ENCODE assay signal across 15 cellular contexts in the genomic region with DNA sequence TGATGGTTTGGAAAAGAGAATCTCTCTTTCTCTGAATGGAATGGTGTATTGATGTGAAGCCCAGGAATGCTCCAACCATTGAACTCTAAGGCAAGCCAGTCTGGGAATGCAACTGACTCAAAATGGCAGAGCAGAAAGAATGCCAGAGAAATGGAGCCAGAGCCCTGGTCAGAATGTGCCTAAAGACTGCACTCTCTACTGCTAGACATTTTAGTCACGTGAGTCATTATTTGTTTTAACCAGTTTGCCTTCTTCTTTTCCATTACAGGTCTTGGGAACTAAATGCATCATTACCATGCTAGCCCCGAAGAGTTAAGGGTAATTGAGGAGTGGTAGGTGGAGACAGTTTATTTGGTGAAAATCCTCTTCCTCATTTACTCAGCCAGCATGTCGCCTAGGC.
A peak's percentile ranks its signal among the peaks of the same experiment; 100 is the strongest.
DNase-seq lines count a peak whose midpoint lies in the region; ATAC-seq and TF ChIP-seq lines count a peak whose summit lies in the region.
"Had no signal": no experiment of that assay in that cellular context is flagged by ENCODE, and none has a peak within 500 bp of the region (broad histone marks: within the 10 kb centered on the region; RNA-seq: fewer than 3 reads in every experiment).

No MANE protein-coding gene starts in this region.

- no peak overlapping the region for H3K27ac Mint-ChIP-seq in endothelial cell (ENCODE audit: unreplicated experiment)
- no peak overlapping the region for H3K27ac Mint-ChIP-seq in activated CD8-positive, alpha-beta T cell treated with anti-CD3 and anti-CD28 coated beads, Interleukin-2, amount 10 ng/mL, durations not matched to agents 7 days and 5 days
- H3K27ac Mint-ChIP-seq: CD8-positive, alpha-beta memory T cell; HFFc6 had no signal

- no peak overlapping the region for H3K4me3 ChIP-seq in epithelial cell of esophagus (ENCODE audit: low read length)
- H3K4me3 ChIP-seq: BLaER1 had no signal

- no peak for ATAC-seq in stimulated activated naive CD8-positive, alpha-beta T cell treated with anti-CD3 and anti-CD28 coated beads, Interleukin-15, Interleukin-2, amounts not matched to agents 100 U/mL and 50 U/mL, for 24 hours
- ATAC-seq in activated CD8-positive, alpha-beta T cell treated with anti-CD3 and anti-CD28 coated beads, Interleukin-2, amount 10 ng/mL, durations not matched to agents 7 days and 5 days, result no peak

- CTCF ChIA-PET in activated CD8-positive, alpha-beta T cell treated with anti-CD3 and anti-CD28 coated beads, Interleukin-2, amount 10 ng/mL, durations not matched to agents 7 days and 5 days (lab: Charles Lee), result no interaction called here

- no peaks in the 10 kb centered on the region for H3K9me3 Mint-ChIP-seq in endothelial cell (ENCODE audit: unreplicated experiment)
- H3K9me3 Mint-ChIP-seq in activated CD8-positive, alpha-beta T cell treated with anti-CD3 and anti-CD28 coated beads, Interleukin-2, amount 10 ng/mL, durations not matched to agents 7 days and 5 days (ENCODE audit: insufficient read depth), result no peaks in the 10 kb centered on the region

- no peak for TF ChIP-seq CTCF in epithelial cell of esophagus (IDR thresholded peaks at IDR 0.05; ENCODE audit: insufficient read depth, low read depth, low read length, missing control alignments)
- no peak for TF ChIP-seq CTCF in endothelial cell (IDR thresholded peaks at IDR 0.05; ENCODE audit: unreplicated experiment)

- no peaks in the 10 kb centered on the region for H3K4me1 Mint-ChIP-seq in endothelial cell (ENCODE audit: unreplicated experiment)
- no peaks in the 10 kb centered on the region for H3K4me1 Mint-ChIP-seq in activated CD8-positive, alpha-beta T cell treated with anti-CD3 and anti-CD28 coated beads, Interleukin-2, amount 10 ng/mL, durations not matched to agents 7 days and 5 days (ENCODE audit: low read depth)
- H3K4me1 Mint-ChIP-seq: CD8-positive, alpha-beta memory T cell had no signal

- H3K4me3 Mint-ChIP-seq in endothelial cell (ENCODE audit: unreplicated experiment), result no peak overlapping the region
- no peak overlapping the region for H3K4me3 Mint-ChIP-seq in activated CD8-positive, alpha-beta T cell treated with anti-CD3 and anti-CD28 coated beads, Interleukin-2, amount 10 ng/mL, durations not matched to agents 7 days and 5 days
- H3K4me3 Mint-ChIP-seq: CD8-positive, alpha-beta memory T cell; HFFc6 had no signal

- H3K36me3 Mint-ChIP-seq in endothelial cell (ENCODE audit: low read depth, unreplicated experiment), result no peaks in the 10 kb centered on the region
- no peaks in the 10 kb centered on the region for H3K36me3 Mint-ChIP-seq in activated CD8-positive, alpha-beta T cell treated with anti-CD3 and anti-CD28 coated beads, Interleukin-2, amount 10 ng/mL, durations not matched to agents 7 days and 5 days (ENCODE audit: low read depth)
- H3K36me3 Mint-ChIP-seq: CD8-positive, alpha-beta memory T cell had no signal

- H3K27me3 Mint-ChIP-seq in endothelial cell (ENCODE audit: unreplicated experiment), result peaks cover 2% of the 10 kb centered on the region
- H3K27me3 Mint-ChIP-seq in activated CD8-positive, alpha-beta T cell treated with anti-CD3 and anti-CD28 coated beads, Interleukin-2, amount 10 ng/mL, durations not matched to agents 7 days and 5 days (ENCODE audit: low read depth), result peaks cover 2% of the 10 kb centered on the region
- H3K27me3 Mint-ChIP-seq: CD8-positive, alpha-beta memory T cell had no signal

- peak; percentile 18 for DNase-seq in M059J (ENCODE audit: low read depth)
- DNase-seq in astrocyte of the hippocampus (ENCODE audit: low read depth, low spot score), result peak; percentile 23
- DNase-seq in epithelial cell of esophagus (ENCODE audit: low read depth), result peak; percentile 8
- peak; percentile 41 for DNase-seq in renal cortical epithelial cell (ENCODE audit: low read depth)
- DNase-seq in stimulated activated naive CD8-positive, alpha-beta T cell treated with anti-CD3 and anti-CD28 coated beads, Interleukin-15, Interleukin-2, amounts not matched to agents 100 U/mL and 50 U/mL, for 24 hours, result no peak
- no peak for DNase-seq in endothelial cell (ENCODE audit: low spot score)
- no peak for DNase-seq in GM19238 (ENCODE audit: insufficient read length, low spot score)
- no peak for DNase-seq in activated CD8-positive, alpha-beta T cell treated with anti-CD3 and anti-CD28 coated beads, Interleukin-2, amount 10 ng/mL, durations not matched to agents 7 days and 5 days
- DNase-seq: 8988T; AML-193; CD8-positive, alpha-beta memory T cell; DMS53; HCEC 1CT; HFFc6 had no signal

- POLR2A ChIA-PET in activated CD8-positive, alpha-beta T cell treated with anti-CD3 and anti-CD28 coated beads, Interleukin-2, amount 10 ng/mL, durations not matched to agents 7 days and 5 days (lab: Charles Lee), result no interaction called here

Comparison
In these comparisons a context has a peak if more than half of its experiments do, and no peak if none do; other contexts are left out.
1. DNase-seq: peak in M059J (single experiment), astrocyte of the hippocampus (single experiment), epithelial cell of esophagus (single experiment) and renal cortical epithelial cell (single experiment); none in stimulated activated naive CD8-positive, alpha-beta T cell treated with anti-CD3 and anti-CD28 coated beads, Interleukin-15, Interleukin-2, amounts not matched to agents 100 U/mL and 50 U/mL, for 24 hours (single experiment), endothelial cell (single experiment), GM19238 (single experiment) and activated CD8-positive, alpha-beta T cell treated with anti-CD3 and anti-CD28 coated beads, Interleukin-2, amount 10 ng/mL, durations not matched to agents 7 days and 5 days (single experiment).